In the genomic region with DNA sequence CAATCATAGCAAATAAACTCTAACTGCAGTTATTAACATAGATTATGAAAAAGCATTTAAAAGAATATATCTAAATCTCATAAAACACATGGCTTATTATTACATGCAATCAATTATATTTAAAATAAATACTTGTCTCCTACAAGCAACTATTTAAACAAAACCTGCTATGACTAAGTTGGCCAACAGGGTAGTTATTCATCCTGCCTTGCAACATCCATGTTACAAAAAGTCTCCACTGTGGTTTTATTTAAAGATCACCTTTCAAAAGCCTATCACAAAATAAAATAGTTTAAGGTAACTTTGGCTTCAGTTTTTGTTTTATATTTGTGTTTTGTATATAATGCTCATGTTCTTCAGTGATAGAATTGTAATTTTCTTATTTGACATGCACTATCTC, we compare ENCODE assay signal across 1 cellular context.
TF ChIP-seq lines count a peak whose summit lies in the region.

No MANE protein-coding gene starts in this region.

TF ChIP-seq in GM23338, 12 proteins besides CTCF, POLR2A, EP300 and RAD21 (continued from another document):
- TF ChIP-seq, protein P1, sequence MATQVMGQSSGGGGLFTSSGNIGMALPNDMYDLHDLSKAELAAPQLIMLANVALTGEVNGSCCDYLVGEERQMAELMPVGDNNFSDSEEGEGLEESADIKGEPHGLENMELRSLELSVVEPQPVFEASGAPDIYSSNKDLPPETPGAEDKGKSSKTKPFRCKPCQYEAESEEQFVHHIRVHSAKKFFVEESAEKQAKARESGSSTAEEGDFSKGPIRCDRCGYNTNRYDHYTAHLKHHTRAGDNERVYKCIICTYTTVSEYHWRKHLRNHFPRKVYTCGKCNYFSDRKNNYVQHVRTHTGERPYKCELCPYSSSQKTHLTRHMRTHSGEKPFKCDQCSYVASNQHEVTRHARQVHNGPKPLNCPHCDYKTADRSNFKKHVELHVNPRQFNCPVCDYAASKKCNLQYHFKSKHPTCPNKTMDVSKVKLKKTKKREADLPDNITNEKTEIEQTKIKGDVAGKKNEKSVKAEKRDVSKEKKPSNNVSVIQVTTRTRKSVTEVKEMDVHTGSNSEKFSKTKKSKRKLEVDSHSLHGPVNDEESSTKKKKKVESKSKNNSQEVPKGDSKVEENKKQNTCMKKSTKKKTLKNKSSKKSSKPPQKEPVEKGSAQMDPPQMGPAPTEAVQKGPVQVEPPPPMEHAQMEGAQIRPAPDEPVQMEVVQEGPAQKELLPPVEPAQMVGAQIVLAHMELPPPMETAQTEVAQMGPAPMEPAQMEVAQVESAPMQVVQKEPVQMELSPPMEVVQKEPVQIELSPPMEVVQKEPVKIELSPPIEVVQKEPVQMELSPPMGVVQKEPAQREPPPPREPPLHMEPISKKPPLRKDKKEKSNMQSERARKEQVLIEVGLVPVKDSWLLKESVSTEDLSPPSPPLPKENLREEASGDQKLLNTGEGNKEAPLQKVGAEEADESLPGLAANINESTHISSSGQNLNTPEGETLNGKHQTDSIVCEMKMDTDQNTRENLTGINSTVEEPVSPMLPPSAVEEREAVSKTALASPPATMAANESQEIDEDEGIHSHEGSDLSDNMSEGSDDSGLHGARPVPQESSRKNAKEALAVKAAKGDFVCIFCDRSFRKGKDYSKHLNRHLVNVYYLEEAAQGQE (IDR thresholded peaks at IDR 0.05; ENCODE audit: unreplicated experiment), result no peak
- no peak for TF ChIP-seq ZNF331 (CRISPR knock-in tag; IDR thresholded peaks at IDR 0.05; ENCODE audit: low read depth)
- no peak for TF ChIP-seq CREB1 (CRISPR knock-in tag; IDR thresholded peaks at IDR 0.05; ENCODE audit: low read depth)
- TF ChIP-seq ETS1 (IDR thresholded peaks at IDR 0.05), result no peak
- TF ChIP-seq ZNF462 (CRISPR knock-in tag; IDR thresholded peaks at IDR 0.05), result no peak
- no peak for TF ChIP-seq NANOG (IDR thresholded peaks at IDR 0.05; ENCODE audit: borderline replicate concordance)
- TF ChIP-seq ZNF114 (CRISPR knock-in tag; IDR thresholded peaks at IDR 0.05), result no peak
- TF ChIP-seq EZH2 (IDR thresholded peaks at IDR 0.05; ENCODE audit: low read depth, unreplicated experiment), result no peak
